Comparison of ENCODE assay signal across 1 cellular context in genomic region chr11:32829157-32829679, GRCh38.
TF ChIP-seq lines count a peak whose summit lies in the region.

No MANE protein-coding gene starts in this region.

TF ChIP-seq in GM12878, 131 proteins besides CTCF, POLR2A, EP300 and RAD21 (continued from another document and continues in another):
- no peak for TF ChIP-seq RELA (IDR thresholded peaks at IDR 0.05; ENCODE audit: borderline replicate concordance, partially characterized antibody)
- no peak for TF ChIP-seq ZNF622 (IDR thresholded peaks at IDR 0.05)
- no peak for TF ChIP-seq ZBTB4 (CRISPR knock-in tag; IDR thresholded peaks at IDR 0.05)
- no peak for TF ChIP-seq TARDBP (IDR thresholded peaks at IDR 0.05; ENCODE audit: borderline replicate concordance)
- peak; percentile 36 for TF ChIP-seq E2F8 (IDR thresholded peaks at IDR 0.05; ENCODE audit: low read depth, partially characterized antibody)
- TF ChIP-seq MLLT1 (IDR thresholded peaks at IDR 0.05): peak; percentile 83
- TF ChIP-seq ZBTB40 (IDR thresholded peaks at IDR 0.05; ENCODE audit: borderline replicate concordance): no peak; the same call in 1 of the 2 replicates
- no peak for TF ChIP-seq CEBPZ (IDR thresholded peaks at IDR 0.05; ENCODE audit: low read depth, low read length)
- peak; percentile 31; the same call in 1 of the 2 replicates for TF ChIP-seq RAD51 (IDR thresholded peaks at IDR 0.05)
- TF ChIP-seq NRF1 (conservative IDR thresholded peaks at IDR 0.05; ENCODE audit: low read depth, low read length): no peak
- TF ChIP-seq KDM1A (IDR thresholded peaks at IDR 0.05; ENCODE audit: borderline replicate concordance): no peak
- TF ChIP-seq IKZF2 (IDR thresholded peaks at IDR 0.05): peak; percentile 40 to 60; a peak in 3 of 4 replicates
- TF ChIP-seq ZSCAN29 (IDR thresholded peaks at IDR 0.05): no peak
- peak; percentile 68 for TF ChIP-seq SKIL (IDR thresholded peaks at IDR 0.05; ENCODE audit: low read depth, poor library complexity, severe bottlenecking)
- TF ChIP-seq JUNB (IDR thresholded peaks at IDR 0.05): peak; percentile 14; the same call in 1 of the 2 replicates
- peak; percentile 92 for TF ChIP-seq ATF7 (IDR thresholded peaks at IDR 0.05; ENCODE audit: low read depth)
- TF ChIP-seq ZNF274 (IDR thresholded peaks at IDR 0.05; ENCODE audit: insufficient read depth, insufficient read length): no peak
- TF ChIP-seq SRF (IDR thresholded peaks at IDR 0.05; ENCODE audit: low read depth in 2 of 2, low read length in 2 of 2): no peak
- TF ChIP-seq PKNOX1 (IDR thresholded peaks at IDR 0.05): peak; percentile 4; the same call in 1 of the 2 replicates
- no peak for TF ChIP-seq HDAC2 (IDR thresholded peaks at IDR 0.05)
- no peak for TF ChIP-seq ZBED1 (IDR thresholded peaks at IDR 0.05; ENCODE audit: borderline replicate concordance)
- TF ChIP-seq REST (IDR thresholded peaks at IDR 0.05; ENCODE audit: low read depth, low read length): no peak
- TF ChIP-seq PRDM15 (CRISPR knock-in tag; IDR thresholded peaks at IDR 0.05): no peak
- no peak for TF ChIP-seq ESRRA (IDR thresholded peaks at IDR 0.05; ENCODE audit: low read length)
- TF ChIP-seq TCF12 (IDR thresholded peaks at IDR 0.05; ENCODE audit: low read depth, low read length): no peak
